18 cellular contexts compared by ENCODE assay signal in genomic region chr6:142276256-142276655, GRCh38. TPM values are rescaled to one million over a fixed set of nuclear protein-coding genes. Genes with fewer than 3 reads are reported as not detected.
DNase-seq lines count a peak whose midpoint lies in the region; ATAC-seq and TF ChIP-seq lines count a peak whose summit lies in the region.
"Had no signal": no experiment of that assay in that cellular context is flagged by ENCODE, and none has a peak within 500 bp of the region (broad histone marks: within the 10 kb centered on the region; RNA-seq: fewer than 3 reads in every experiment).

No MANE protein-coding gene starts in this region.

- no peak overlapping the region for H2BK15ac ChIP-seq in IMR-90 (ENCODE audit: low read depth, low read length)
- H2BK15ac ChIP-seq in mesenchymal stem cell (ENCODE audit: low read depth, poor library complexity, severe bottlenecking) = no peak overlapping the region

- H3K56ac ChIP-seq in IMR-90 (ENCODE audit: extremely low read depth, insufficient read depth, low read length) = no peak overlapping the region

- no peaks in the 10 kb centered on the region for H3K27me3 Mint-ChIP-seq in Calu3 (ENCODE audit: unreplicated experiment)

- no peaks in the 10 kb centered on the region for H3K9me3 Mint-ChIP-seq in Calu3 (ENCODE audit: low read depth, unreplicated experiment)

- H3K4me3 ChIP-seq in IMR-90 (ENCODE audit: insufficient read depth, low read depth, low read length) (no peak overlapping the region), mesenchymal stem cell (ENCODE audit: insufficient read depth in 1 of 2, low read depth in 1 of 2, low read length in 2 of 2) (no peak overlapping the region)
- H3K4me3 ChIP-seq: GM12878, GM23248, HAP-1 had no signal

- H3K27ac Mint-ChIP-seq in Calu3 (ENCODE audit: unreplicated experiment) = peak overlapping the region; percentile 84
- H3K27ac Mint-ChIP-seq: CD4-positive, CD25-positive, alpha-beta regulatory T cell had no signal

- intact Hi-C loops in Calu3 (cut with micrococcal nuclease; ENCODE audit: unreplicated experiment) (no loop called here), IMR-90 (cut with micrococcal nuclease) (no loop called here)

- H4K5ac ChIP-seq in IMR-90 (ENCODE audit: low read depth, low read length) = no peak overlapping the region

- H2BK20ac ChIP-seq in IMR-90 (ENCODE audit: low read depth, low read length) = no peak overlapping the region

- H3K36me3 ChIP-seq in IMR-90 (ENCODE audit: control insufficient read depth, insufficient read depth, low read length) (no peaks in the 10 kb centered on the region), mesenchymal stem cell (ENCODE audit: control insufficient read depth in 1 of 2, insufficient read depth in 2 of 2, low read depth in 1 of 2, low read length in 2 of 2) (no peaks in the 10 kb centered on the region)
- H3K36me3 ChIP-seq: BE2C, HAP-1 had no signal

- H3K9ac ChIP-seq in IMR-90 (ENCODE audit: low read depth, low read length) (no peak overlapping the region), mesenchymal stem cell (ENCODE audit: low read length) (no peak overlapping the region)
- H3K9ac ChIP-seq: GM23248 had no signal

- H3K14ac ChIP-seq in IMR-90 (replicated peaks; ENCODE audit: low read depth, low read length) = no peak overlapping the region; the same call in 1 of the 2 replicates
- no peak overlapping the region for H3K14ac ChIP-seq in mesenchymal stem cell (ENCODE audit: low read length in 2 of 2)

- H2BK120ac ChIP-seq in IMR-90 (ENCODE audit: low read depth, low read length) (no peak overlapping the region), mesenchymal stem cell (ENCODE audit: low read depth, low read length) (no peak overlapping the region)

- no CpG with 5 or more reads among the region's 1 CpG for WGBS in IMR-90 (ENCODE audit: extremely low coverage in 2 of 2, insufficient read length in 1 of 2), 2 experiments
- WGBS in mesenchymal stem cell = 22% methylated on average over 1 of the region's 1 CpG

- no peaks in the 10 kb centered on the region for H4K20me1 ChIP-seq in IMR-90 (ENCODE audit: insufficient read depth, low read length)

- H3K4ac ChIP-seq in IMR-90 (ENCODE audit: low read depth, low read length) (no peak overlapping the region), mesenchymal stem cell (ENCODE audit: low read depth in 1 of 2, low read length in 2 of 2) (no peak overlapping the region)

- H4K91ac ChIP-seq in IMR-90 (ENCODE audit: insufficient read depth, low read depth, low read length) (no peak overlapping the region), mesenchymal stem cell (ENCODE audit: low read length) (no peak overlapping the region)

- H2BK12ac ChIP-seq in mesenchymal stem cell (ENCODE audit: low read length in 2 of 2) = no peak overlapping the region

- H3K79me1 ChIP-seq in IMR-90 (ENCODE audit: low read depth in 1 of 2, low read length in 2 of 2) = no peaks in the 10 kb centered on the region
- H3K79me1 ChIP-seq in mesenchymal stem cell (replicated peaks; ENCODE audit: low read length, poor library complexity, severe bottlenecking) = no peaks in the 10 kb centered on the region

- peak overlapping the region; percentile 15 for H2BK5ac ChIP-seq in IMR-90 (ENCODE audit: low read depth, low read length, poor library complexity, severe bottlenecking)
- no peak overlapping the region for H2BK5ac ChIP-seq in mesenchymal stem cell (ENCODE audit: low read depth, low read length, poor library complexity, severe bottlenecking)

- H2AK9ac ChIP-seq in IMR-90 (replicated peaks; ENCODE audit: low read depth, low read length, poor library complexity) = no peak overlapping the region

- BruUV-seq in Calu3 (replicated peaks; lab: Mats Ljungman, UMichigan) (no TSS peak), IMR-90 (replicated peaks; lab: Mats Ljungman, UMichigan) (no TSS peak)

- H3K9me3 ChIP-seq in IMR-90 (ENCODE audit: control insufficient read depth, insufficient read depth, low read length) (0 out of 2 replicates have a peak, but pooled peaks cover 2% of the 10 kb centered on the region), mesenchymal stem cell (ENCODE audit: control insufficient read depth, low read length) (peaks cover 4% of the 10 kb centered on the region)
- H3K9me3 ChIP-seq: BE2C, Caco-2, HAP-1 had no signal

- H3K27ac ChIP-seq in IMR-90 (ENCODE audit: insufficient read depth, low read length) (no peak overlapping the region), mesenchymal stem cell (ENCODE audit: low read length, poor library complexity, severe bottlenecking) (no peak overlapping the region)
- H3K27ac ChIP-seq: GM23248 had no signal

- H3K23ac ChIP-seq in IMR-90 (ENCODE audit: low read depth, low read length) = no peak overlapping the region
- no peak overlapping the region for H3K23ac ChIP-seq in mesenchymal stem cell (ENCODE audit: low read length in 2 of 2)

- no peak for TF ChIP-seq RAD21 in IMR-90 (IDR thresholded peaks at IDR 0.05; ENCODE audit: low read length)

- no peak overlapping the region for H3K18ac ChIP-seq in IMR-90 (ENCODE audit: low read depth, low read length)
- H3K18ac ChIP-seq in mesenchymal stem cell (ENCODE audit: low read depth in 1 of 2, low read length in 2 of 2) = no peak overlapping the region

- no peak overlapping the region for H2AK5ac ChIP-seq in IMR-90 (ENCODE audit: low read depth, low read length)
- no peak overlapping the region for H2AK5ac ChIP-seq in mesenchymal stem cell (ENCODE audit: low read length, severe bottlenecking)

- peaks cover 45% of the 10 kb centered on the region for H3K4me1 Mint-ChIP-seq in Calu3 (ENCODE audit: low read depth, unreplicated experiment)
- H3K4me1 Mint-ChIP-seq: CD4-positive, CD25-positive, alpha-beta regulatory T cell had no signal

- TF ChIP-seq CTCF in Calu3 (IDR thresholded peaks at IDR 0.05; ENCODE audit: unreplicated experiment) (no peak), IMR-90 (conservative IDR thresholded peaks at IDR 0.05; ENCODE audit: low read depth, low read length) (no peak)

- H3K9me1 ChIP-seq in IMR-90 (ENCODE audit: insufficient read depth, low read length) = peaks cover 3% of the 10 kb centered on the region; the same call in 1 of the 2 replicates

- DNase-seq in Calu3 (no peak), IMR-90 (no peak), dermis blood vessel endothelial cell (peak; percentile 38), mesenchymal stem cell (peak; percentile 45), GF-D8 (lab: John Stamatoyannopoulos, UW) (no peak), ACHN (no peak)
- DNase-seq: 8988T; BE2C; C1 segment of cervical spinal cord; Caco-2; CD4-positive, CD25-positive, alpha-beta regulatory T cell; DMS153; DMS79; GM23248 had no signal

- dilution Hi-C loops in IMR-90 (cut with HindIII; ENCODE audit: low sequenced_read_pairs, unreplicated experiment) = no loop called here

- CTCF ChIA-PET in Calu3 (lab: Charles Lee) = no interaction called here
- CTCF ChIA-PET in IMR-90 (lab: Yijun Ruan, JAX) = no interaction called here

- H3K4me1 ChIP-seq in IMR-90 (ENCODE audit: control insufficient read depth, insufficient read depth, low read length) (peaks cover 6% of the 10 kb centered on the region), mesenchymal stem cell (ENCODE audit: control insufficient read depth, insufficient read depth, low read depth, low read length) (no peaks in the 10 kb centered on the region)
- H3K4me1 ChIP-seq: BE2C had no signal

- H3K4me3 Mint-ChIP-seq in Calu3 (ENCODE audit: low read depth, unreplicated experiment) = no peak overlapping the region
- H3K4me3 Mint-ChIP-seq: CD4-positive, CD25-positive, alpha-beta regulatory T cell had no signal

- in situ Hi-C loops in IMR-90 (cut with MboI; ENCODE audit: low sequenced_read_pairs) = no loop called here
- in situ Hi-C loops in ACHN (cut with HindIII; ENCODE audit: low pct_ligation_motif_present, low pct_unique_long_range_greater_than_20kb, low sequenced_read_pairs) = no loop called here

- H3K27me3 ChIP-seq in IMR-90 (ENCODE audit: control insufficient read depth, insufficient read depth, low read length) = no peaks in the 10 kb centered on the region
- no peaks in the 10 kb centered on the region for H3K27me3 ChIP-seq in mesenchymal stem cell (ENCODE audit: control insufficient read depth in 1 of 2, insufficient read depth in 1 of 2, low read length in 2 of 2)
- H3K27me3 ChIP-seq: BE2C had no signal

- no peak overlapping the region for H3K4me2 ChIP-seq in IMR-90 (ENCODE audit: low read depth, low read length)
- H3K4me2 ChIP-seq in mesenchymal stem cell (ENCODE audit: low read length, poor library complexity, severe bottlenecking) = no peak overlapping the region

- ATAC-seq in IMR-90 (ENCODE audit: low read depth) (no peak), GM19397 (IDR thresholded peaks at IDR 0.05; ENCODE audit: unreplicated experiment) (no peak), GM18867 (IDR thresholded peaks at IDR 0.05; ENCODE audit: unreplicated experiment) (no peak)
- ATAC-seq: GM12878 had no signal

- no peak overlapping the region for H4K8ac ChIP-seq in IMR-90 (ENCODE audit: low read depth in 2 of 2, low read length in 2 of 2)
- no peak overlapping the region for H4K8ac ChIP-seq in mesenchymal stem cell (ENCODE audit: low read length)

- H2AFZ ChIP-seq in IMR-90 (replicated peaks; ENCODE audit: low read length, poor library complexity) (no peak overlapping the region), mesenchymal stem cell (ENCODE audit: low read depth, low read length) (no peak overlapping the region)
- H2AFZ ChIP-seq: GM23248 had no signal

- POLR2A ChIA-PET in IMR-90 (lab: Charles Lee; ENCODE audit: unreplicated experiment) = no interaction called here

- H3K36me3 Mint-ChIP-seq in Calu3 (ENCODE audit: insufficient read depth, unreplicated experiment) = peaks cover 8% of the 10 kb centered on the region
- H3K36me3 Mint-ChIP-seq: CD4-positive, CD25-positive, alpha-beta regulatory T cell had no signal

- TF ChIP-seq POLR2A in IMR-90 (IDR thresholded peaks at IDR 0.05; ENCODE audit: low read depth, low read length) = no peak

TF ChIP-seq in IMR-90, 13 proteins besides CTCF, POLR2A, EP300 and RAD21 (continues in another document):
- TF ChIP-seq MAFK (IDR thresholded peaks at IDR 0.05; ENCODE audit: low read depth, low read length) (no peak), BHLHE40 (IDR thresholded peaks at IDR 0.05; ENCODE audit: low read depth, low read length) (no peak), NFE2L2 (IDR thresholded peaks at IDR 0.05; ENCODE audit: low read depth, low read length) (no peak), USF2 (IDR thresholded peaks at IDR 0.05; ENCODE audit: low read depth, low read length) (no peak)

RNA-seq across cellular contexts. Expression of gene ADGRG6, which starts 25.6 kb away (rescaled TPM):
- total RNA-seq in Calu3 (2022) = 84.6 and 109 TPM in 2 replicates
- 20.3 and 22.5 TPM in 2 replicates for total RNA-seq in IMR-90 (2012; rRNA removed)
- 8.1 and 10.0 TPM in 2 replicates for polyA plus RNA-seq in IMR-90 (2012; rRNA removed)
- polyA plus RNA-seq in IMR-90 (2012; cell fraction: cytosol; rRNA removed) = 2.0 and 2.2 TPM in 2 replicates
- 3.2 and 16.3 TPM in 2 replicates for polyA plus RNA-seq in IMR-90 (2012; cell fraction: nucleus; rRNA removed; ENCODE audit: low replicate concordance)
- 42.2 and 43.4 TPM in 2 replicates for total RNA-seq in dermis blood vessel endothelial cell
- polyA plus RNA-seq in mesenchymal stem cell (2013, experiment 1 of 2) = 32.6 TPM
- 33.3 TPM for polyA plus RNA-seq in mesenchymal stem cell (2013, experiment 2 of 2)
- polyA plus RNA-seq: CD4-positive, CD25-positive, alpha-beta regulatory T cell had no signal

Comparison
In these comparisons a context has a peak if more than half of its experiments do, and no peak if none do; other contexts are left out.
1. DNase-seq: peak in dermis blood vessel endothelial cell (single experiment) and mesenchymal stem cell (single experiment); none in Calu3 (single experiment), IMR-90 (single experiment), GF-D8 (single experiment) and ACHN (single experiment).